Comparison of ENCODE assay signal across 8 cellular contexts in the genomic region with DNA sequence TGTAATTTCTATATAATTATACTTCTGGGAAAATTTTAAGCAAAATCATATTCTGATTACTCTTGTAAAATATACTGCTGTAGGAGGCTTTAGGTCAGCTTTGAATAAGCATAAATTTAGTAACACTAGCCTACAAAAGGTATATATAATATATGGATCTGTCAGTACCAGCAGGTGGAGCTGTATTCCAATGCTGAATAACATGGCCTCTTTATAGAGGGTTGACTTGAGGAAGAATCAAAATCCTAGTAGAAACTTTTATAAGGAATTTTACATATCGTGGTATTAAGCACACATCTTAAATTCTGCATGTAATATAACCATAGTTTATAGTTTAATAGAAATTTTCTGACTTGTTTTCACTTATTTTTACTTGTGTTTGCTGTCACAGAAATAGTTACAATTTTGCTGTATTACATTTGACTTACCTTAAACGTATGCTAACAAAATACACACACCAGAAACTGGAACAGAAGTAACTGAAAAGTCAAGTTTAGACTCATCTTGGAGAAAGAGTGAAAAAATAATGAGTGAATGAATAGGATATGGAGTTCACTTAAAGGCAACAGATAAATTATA.
DNase-seq lines count a peak whose midpoint lies in the region; ATAC-seq, FAIRE-seq and TF ChIP-seq lines count a peak whose summit lies in the region.

No MANE protein-coding gene starts in this region.

- no peak for ATAC-seq in GM21825 (IDR thresholded peaks at IDR 0.05; ENCODE audit: unreplicated experiment)
- ATAC-seq in omental fat pad (ENCODE audit: low FRiP score): no peak

- no peak overlapping the region for H3K27ac ChIP-seq in prostate gland

- FAIRE-seq in RCC 7860 (lab: Jason Lieb, UNC): peak; percentile 81

- H3K4me3 ChIP-seq in Jurkat, Clone E6-1 (ENCODE audit: low read length): no peak overlapping the region
- H3K4me3 ChIP-seq in epithelial cell of proximal tubule (ENCODE audit: low read depth, low read length) (no peak overlapping the region), prostate gland (no peak overlapping the region)

- 74% methylated on average over 2 of the region's 2 CpGs for WGBS in prostate gland

- H3K36me3 ChIP-seq in prostate gland: no peaks in the 10 kb centered on the region

- H3K9me3 ChIP-seq in prostate gland: no peaks in the 10 kb centered on the region

- peak; percentile 64 for DNase-seq in ACHN
- peak; percentile 39 for DNase-seq in Jurkat, Clone E6-1 (ENCODE audit: low read depth, low spot score)
- DNase-seq in RCC 7860 (ENCODE audit: low spot score): peak; percentile 57
- DNase-seq in epithelial cell of proximal tubule (ENCODE audit: low read depth): peak; percentile 10
- no peak for DNase-seq in prostate gland (ENCODE audit: low spot score)
- no peak for DNase-seq in omental fat pad (ENCODE audit: low spot score)

- H3K4me1 ChIP-seq in prostate gland (replicated peaks): no peaks in the 10 kb centered on the region

- no peaks in the 10 kb centered on the region for H3K27me3 ChIP-seq in prostate gland (replicated peaks; ENCODE audit: insufficient read depth)

- intact Hi-C loops in prostate gland (cut with DNase I): no loop called here

- in situ Hi-C loops in ACHN (cut with HindIII; ENCODE audit: low pct_ligation_motif_present, low pct_unique_long_range_greater_than_20kb, low sequenced_read_pairs): no loop called here

- peak; percentile 37 for TF ChIP-seq CTCF in GM12873 (IDR thresholded peaks at IDR 0.05; ENCODE audit: insufficient read depth, low read depth, low read length, missing control alignments)
- TF ChIP-seq CTCF in epithelial cell of proximal tubule (conservative IDR thresholded peaks at IDR 0.05; ENCODE audit: low read depth, low read length): peak; percentile 76
- peak in 3 of 4 experiments; percentile 32 to 67 (median 32) for TF ChIP-seq CTCF in prostate gland (IDR thresholded peaks at IDR 0.05)
- no peak for TF ChIP-seq CTCF in omental fat pad (IDR thresholded peaks at IDR 0.05)

- no peak for TF ChIP-seq POLR2A in prostate gland (IDR thresholded peaks at IDR 0.05)

Comparison
In these comparisons a context has a peak if more than half of its experiments do, and no peak if none do; other contexts are left out.
1. DNase-seq: peak in ACHN (single experiment), Jurkat, Clone E6-1 (single experiment), RCC 7860 (single experiment) and epithelial cell of proximal tubule (single experiment); none in prostate gland (single experiment) and omental fat pad (single experiment).
2. CTCF ChIP-seq: peak in GM12873 (single experiment), epithelial cell of proximal tubule (single experiment) and prostate gland (3 of 4); none in omental fat pad (0 of 3).